ENCODE assay signal across 9 cellular contexts in genomic region chr5:17317499-17317898, GRCh38.
A peak's percentile ranks its signal among the peaks of the same experiment; 100 is the strongest.
DNase-seq lines count a peak whose midpoint lies in the region; ATAC-seq and TF ChIP-seq lines count a peak whose summit lies in the region.
"Had no signal": no experiment of that assay in that cellular context is flagged by ENCODE, and none has a peak within 500 bp of the region (broad histone marks: within the 10 kb centered on the region; RNA-seq: fewer than 3 reads in every experiment).

No MANE protein-coding gene starts in this region.

- peak; percentile 64 for DNase-seq in CD1c-positive myeloid dendritic cell (ENCODE audit: extremely low spot score)
- no peak for DNase-seq in DMS53 (lab: John Stamatoyannopoulos, UW)
- no peak for DNase-seq in COLO829 (ENCODE audit: low spot score)
- no peak for DNase-seq in omental fat pad (ENCODE audit: low spot score)
- DNase-seq in SKM-1 (lab: John Stamatoyannopoulos, UW; ENCODE audit: unreplicated experiment), result no peak
- DNase-seq: CD4-positive, CD25-positive, alpha-beta regulatory T cell had no signal

- peak; percentile 42 for ATAC-seq in GM21390 (IDR thresholded peaks at IDR 0.05; ENCODE audit: unreplicated experiment)
- peak; percentile 39 for ATAC-seq in HG03175 (IDR thresholded peaks at IDR 0.05; ENCODE audit: unreplicated experiment)
- ATAC-seq in omental fat pad (ENCODE audit: low FRiP score), result no peak

- 0 out of 2 replicates have a peak, but pooled peaks have one; percentile 20 for TF ChIP-seq POLR2A in Raji (IDR thresholded peaks at IDR 0.05; ENCODE audit: insufficient read depth, low read depth, low read length)

- no peak for TF ChIP-seq CTCF in omental fat pad (IDR thresholded peaks at IDR 0.05)
